Comparison of ENCODE assay signal across 21 cellular contexts in the genomic region with DNA sequence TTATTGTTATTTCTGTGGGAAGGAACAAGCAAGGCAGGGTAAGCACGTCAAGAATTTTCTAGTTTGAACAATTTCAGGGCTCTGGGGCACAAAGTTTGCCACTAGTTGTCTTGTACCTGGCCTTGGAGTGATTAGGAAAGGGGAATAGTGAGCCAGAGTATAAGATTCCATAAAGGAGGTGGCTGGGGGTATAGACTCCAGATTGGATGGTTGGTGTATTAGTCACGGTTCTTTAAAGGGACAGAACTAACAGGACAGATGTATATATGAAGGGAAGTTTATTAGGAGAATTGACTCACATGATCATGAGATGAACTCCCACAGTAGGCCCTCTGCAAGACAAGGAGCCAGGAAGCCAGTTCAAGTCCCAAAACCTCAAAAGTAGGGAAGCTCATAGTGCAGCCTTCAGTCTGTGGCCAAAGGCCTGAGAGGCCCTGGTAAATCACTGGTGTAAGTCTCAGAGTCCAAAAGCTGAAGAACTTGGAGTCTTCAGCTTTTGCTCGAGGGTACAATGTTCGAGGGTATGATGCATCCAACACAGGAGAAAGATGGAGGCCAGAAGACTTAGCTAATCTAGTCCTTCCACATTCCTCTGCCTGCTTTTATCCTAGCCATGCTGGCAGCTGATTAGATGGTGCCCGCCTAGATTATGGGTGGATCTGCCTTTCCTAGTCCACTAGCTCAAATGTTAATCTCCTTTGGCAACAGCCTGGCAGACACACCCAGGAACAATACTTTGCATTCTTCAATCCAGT.
"Had no signal": no experiment of that assay in that cellular context is flagged by ENCODE, and none has a peak within 500 bp of the region (broad histone marks: within the 10 kb centered on the region; RNA-seq: fewer than 3 reads in every experiment).

No MANE protein-coding gene starts in this region.

- H3K27ac Mint-ChIP-seq: activated naive CD4-positive, alpha-beta T cell treated with anti-CD3 and anti-CD28 coated beads, Interleukin-2, amount 50 U/mL, for 72 hours; activated T-cell treated with anti-CD3 and anti-CD28 coated beads, Interleukin-2, amount 50 U/mL, for 24 hours; activated T-helper 17 cell treated with anti-CD3 and anti-CD28 coated beads, Interleukin-2, amount 50 U/mL, for 72 hours; brain; effector memory CD8-positive, alpha-beta T cell; mesothelial cell of epicardium; natural killer cell; progenitor cell of endocrine pancreas; stimulated activated naive B cell treated with anti-CD40 and anti-IgM and Interleukin-4, amounts not matched to agents 10 μg/mL and 1 μg/mL and 100 μg/mL, for 72 hours; type B pancreatic cell; WTC11 had no signal

- H3K4me1 Mint-ChIP-seq: activated T-helper 17 cell treated with anti-CD3 and anti-CD28 coated beads, Interleukin-2, amount 50 U/mL, for 72 hours; brain; mesothelial cell of epicardium; natural killer cell; stimulated activated naive B cell treated with anti-CD40 and anti-IgM and Interleukin-4, amounts not matched to agents 10 μg/mL and 1 μg/mL and 100 μg/mL, for 72 hours had no signal

- H3K9me3 ChIP-seq: esophagus squamous epithelium had no signal

- H3K4me3 ChIP-seq: esophagus squamous epithelium, left lung, lung, sigmoid colon had no signal

- H3K36me3 ChIP-seq: esophagus squamous epithelium, left lung, sigmoid colon had no signal

- H3K27me3 Mint-ChIP-seq: activated T-cell treated with anti-CD3 and anti-CD28 coated beads, Interleukin-2, amount 50 U/mL, for 24 hours; brain; effector memory CD8-positive, alpha-beta T cell; progenitor cell of endocrine pancreas; stimulated activated naive B cell treated with anti-CD40 and anti-IgM and Interleukin-4, amounts not matched to agents 10 μg/mL and 1 μg/mL and 100 μg/mL, for 72 hours; type B pancreatic cell had no signal

- H3K4me1 ChIP-seq: left lung, sigmoid colon had no signal

- H3K36me3 Mint-ChIP-seq: activated naive CD4-positive, alpha-beta T cell treated with anti-CD3 and anti-CD28 coated beads, Interleukin-2, amount 50 U/mL, for 72 hours; brain; mesothelial cell of epicardium; natural killer cell; stimulated activated naive B cell treated with anti-CD40 and anti-IgM and Interleukin-4, amounts not matched to agents 10 μg/mL and 1 μg/mL and 100 μg/mL, for 72 hours; type B pancreatic cell; WTC11 had no signal

- H3K27me3 ChIP-seq: esophagus squamous epithelium, left lung, sigmoid colon had no signal

- DNase-seq: activated T-cell treated with anti-CD3 and anti-CD28 coated beads, Interleukin-2, amount 50 U/mL, for 24 hours; aorta; central memory CD4-positive, alpha-beta T cell; effector memory CD8-positive, alpha-beta T cell; esophagus squamous epithelium; left lung; natural killer cell; retina; sigmoid colon; stimulated activated CD4-positive, alpha-beta T cell treated with anti-CD3 and anti-CD28 coated beads, Interleukin-2, amount 100 ng/mL, for 48 hours; stimulated activated CD8-positive, alpha-beta memory T cell treated with anti-CD3 and anti-CD28 coated beads, Interleukin-4, amount 100 ng/mL, for 48 hours; stimulated activated naive B cell treated with anti-CD40 and anti-IgM and Interleukin-4, amounts not matched to agents 10 μg/mL and 1 μg/mL and 100 μg/mL, for 72 hours; T-helper 9 cell had no signal

- H3K9me3 Mint-ChIP-seq: type B pancreatic cell had no signal

- H3K4me3 Mint-ChIP-seq: activated T-cell treated with anti-CD3 and anti-CD28 coated beads, Interleukin-2, amount 50 U/mL, for 24 hours; activated T-helper 17 cell treated with anti-CD3 and anti-CD28 coated beads, Interleukin-2, amount 50 U/mL, for 72 hours; brain; effector memory CD8-positive, alpha-beta T cell; mesothelial cell of epicardium; natural killer cell; stimulated activated naive B cell treated with anti-CD40 and anti-IgM and Interleukin-4, amounts not matched to agents 10 μg/mL and 1 μg/mL and 100 μg/mL, for 72 hours; type B pancreatic cell; WTC11 had no signal

- H3K27ac ChIP-seq: esophagus squamous epithelium, left lung, sigmoid colon had no signal
